28 cellular contexts compared by ENCODE assay signal in genomic region chr4:141731481-141731880, GRCh38.
DNase-seq lines count a peak whose midpoint lies in the region; ATAC-seq, FAIRE-seq and TF ChIP-seq lines count a peak whose summit lies in the region.
"Had no signal": no experiment of that assay in that cellular context is flagged by ENCODE, and none has a peak within 500 bp of the region (broad histone marks: within the 10 kb centered on the region; RNA-seq: fewer than 3 reads in every experiment).

No MANE protein-coding gene starts in this region.

- H3K56ac ChIP-seq in IMR-90 (ENCODE audit: extremely low read depth, insufficient read depth, low read length): no peak overlapping the region

- CTCF ChIA-PET in IMR-90 (lab: Yijun Ruan, JAX): no interaction called here
- CTCF ChIA-PET in activated CD4-positive, alpha-beta T cell treated with anti-CD3 and anti-CD28 coated beads, Interleukin-2, amount 10 ng/mL, durations not matched to agents 7 days and 5 days (lab: Charles Lee): no interaction called here

- WGBS in IMR-90 (ENCODE audit: extremely low coverage in 2 of 2, insufficient read length in 1 of 2), 2 experiments: 80% methylated on average over 1 of the region's 4 CpGs; no CpG with 5 or more reads in 1 of the 2 experiments

- no peaks in the 10 kb centered on the region for H3K9me3 Mint-ChIP-seq in activated CD4-positive, alpha-beta T cell treated with anti-CD3 and anti-CD28 coated beads, Interleukin-2, amount 10 ng/mL, durations not matched to agents 7 days and 5 days
- H3K9me3 Mint-ChIP-seq: activated naive CD4-positive, alpha-beta T cell treated with anti-CD3 and anti-CD28 coated beads, Interleukin-2, amount 50 U/mL, for 24 hours had no signal

- dilution Hi-C loops in IMR-90 (cut with HindIII; ENCODE audit: low sequenced_read_pairs, unreplicated experiment): no loop called here

- H3K4me1 Mint-ChIP-seq in activated CD4-positive, alpha-beta T cell treated with anti-CD3 and anti-CD28 coated beads, Interleukin-2, amount 10 ng/mL, durations not matched to agents 7 days and 5 days: no peaks in the 10 kb centered on the region
- H3K4me1 Mint-ChIP-seq: activated naive CD4-positive, alpha-beta T cell treated with anti-CD3 and anti-CD28 coated beads, Interleukin-2, amount 50 U/mL, for 24 hours; naive B cell had no signal

- no peak overlapping the region for H2AK9ac ChIP-seq in IMR-90 (replicated peaks; ENCODE audit: low read depth, low read length, poor library complexity)

- POLR2A ChIA-PET in IMR-90 (lab: Charles Lee; ENCODE audit: unreplicated experiment): no interaction called here
- POLR2A ChIA-PET in activated CD4-positive, alpha-beta T cell treated with anti-CD3 and anti-CD28 coated beads, Interleukin-2, amount 10 ng/mL, durations not matched to agents 7 days and 5 days (lab: Charles Lee): no interaction called here

- peaks cover 2% of the 10 kb centered on the region; the same call in 1 of the 2 replicates for H3K4me1 ChIP-seq in IMR-90 (ENCODE audit: control insufficient read depth, insufficient read depth, low read length)
- H3K4me1 ChIP-seq: colonic mucosa, sigmoid colon, tibial nerve had no signal

- peaks cover 2% of the 10 kb centered on the region; the same call in 1 of the 2 replicates for H3K9me1 ChIP-seq in IMR-90 (ENCODE audit: insufficient read depth, low read length)

- intact Hi-C loops in IMR-90 (cut with micrococcal nuclease): no loop called here

- H3K27ac Mint-ChIP-seq in activated CD4-positive, alpha-beta T cell treated with anti-CD3 and anti-CD28 coated beads, Interleukin-2, amount 10 ng/mL, durations not matched to agents 7 days and 5 days: no peak overlapping the region
- H3K27ac Mint-ChIP-seq: activated naive CD4-positive, alpha-beta T cell treated with anti-CD3 and anti-CD28 coated beads, Interleukin-2, amount 50 U/mL, for 24 hours had no signal

- H2BK15ac ChIP-seq in IMR-90 (ENCODE audit: low read depth, low read length): no peak overlapping the region

- no peak overlapping the region for H3K4me2 ChIP-seq in IMR-90 (ENCODE audit: low read depth, low read length)

- FAIRE-seq in urothelium cell line (lab: Jason Lieb, UNC): no peak
- FAIRE-seq: GM12892, keratinocyte had no signal

- no peak overlapping the region for H3K9ac ChIP-seq in IMR-90 (ENCODE audit: low read depth, low read length)

- no peak overlapping the region for H2AK5ac ChIP-seq in IMR-90 (ENCODE audit: low read depth, low read length)

- H2BK5ac ChIP-seq in IMR-90 (ENCODE audit: low read depth, low read length, poor library complexity, severe bottlenecking): peak overlapping the region; percentile 57

- H3K36me3 Mint-ChIP-seq in activated CD4-positive, alpha-beta T cell treated with anti-CD3 and anti-CD28 coated beads, Interleukin-2, amount 10 ng/mL, durations not matched to agents 7 days and 5 days (ENCODE audit: low read depth): no peaks in the 10 kb centered on the region
- H3K36me3 Mint-ChIP-seq: activated naive CD4-positive, alpha-beta T cell treated with anti-CD3 and anti-CD28 coated beads, Interleukin-2, amount 50 U/mL, for 24 hours had no signal

- no peak for TF ChIP-seq CTCF in IMR-90 (conservative IDR thresholded peaks at IDR 0.05; ENCODE audit: low read depth, low read length)

- no TSS peak for BruUV-seq in IMR-90 (replicated peaks; lab: Mats Ljungman, UMichigan)

- in situ Hi-C loops in IMR-90 (cut with MboI; ENCODE audit: low sequenced_read_pairs): no loop called here

- DNase-seq in IMR-90: peak; percentile 41
- DNase-seq in amniotic epithelial cell (ENCODE audit: low read depth): peak; percentile 3
- DNase-seq in glomerular visceral epithelial cell (ENCODE audit: extremely low spot score): peak; percentile 20
- peak; percentile 4 for DNase-seq in urothelium cell line (ENCODE audit: low spot score)
- no peak for DNase-seq in GOT3 (lab: John Stamatoyannopoulos, UW)
- DNase-seq in activated CD4-positive, alpha-beta T cell treated with anti-CD3 and anti-CD28 coated beads, Interleukin-2, amount 10 ng/mL, durations not matched to agents 7 days and 5 days: no peak
- DNase-seq: activated CD4-positive, alpha-beta T cell treated with anti-CD3 and anti-CD28 coated beads for 4 hours; activated CD8-positive, alpha-beta memory T cell treated with anti-CD3 and anti-CD28 coated beads for 24 hours; activated T-cell treated with anti-CD3 and anti-CD28 coated beads for 4 hours; amygdala; colonic mucosa; effector CD4-positive, alpha-beta T cell; naive B cell; NCI-H1436; NCI-H2081 treated with DMSO at 0.1 percent for 48 hours; sigmoid colon; stimulated activated CD4-positive, alpha-beta T cell treated with anti-CD3 and anti-CD28 coated beads, Interleukin-15, amount 100 ng/mL, for 24 hours; stimulated activated CD4-positive, alpha-beta T cell treated with anti-CD3 and anti-CD28 coated beads, Interleukin-4, amount 100 ng/mL, for 4 hours; T-helper 9 cell; WERI-Rb-1 had no signal

- no peak for TF ChIP-seq RAD21 in IMR-90 (IDR thresholded peaks at IDR 0.05; ENCODE audit: low read length)

- 0 out of 2 replicates have a peak overlapping the region, but pooled peaks have one; percentile 60 for H3K14ac ChIP-seq in IMR-90 (replicated peaks; ENCODE audit: low read depth, low read length)

- H4K8ac ChIP-seq in IMR-90 (ENCODE audit: low read depth in 2 of 2, low read length in 2 of 2): no peak overlapping the region

- H4K5ac ChIP-seq in IMR-90 (ENCODE audit: low read depth, low read length): no peak overlapping the region

- H3K36me3 ChIP-seq in IMR-90 (ENCODE audit: control insufficient read depth, insufficient read depth, low read length): peaks cover 2% of the 10 kb centered on the region; the same call in 1 of the 2 replicates
- H3K36me3 ChIP-seq: colonic mucosa, neutrophil, WERI-Rb-1 had no signal

- H2AFZ ChIP-seq in IMR-90 (replicated peaks; ENCODE audit: low read length, poor library complexity): no peak overlapping the region

- H3K27me3 ChIP-seq in IMR-90 (ENCODE audit: control insufficient read depth, insufficient read depth, low read length): no peaks in the 10 kb centered on the region
- H3K27me3 ChIP-seq: colonic mucosa, neutrophil, sigmoid colon, tibial nerve had no signal

- 0 out of 2 replicates have a peak overlapping the region, but pooled peaks have one; percentile 44 for H2BK20ac ChIP-seq in IMR-90 (ENCODE audit: low read depth, low read length)

- H3K9me3 ChIP-seq in IMR-90 (ENCODE audit: control insufficient read depth, insufficient read depth, low read length): no peaks in the 10 kb centered on the region
- H3K9me3 ChIP-seq: colonic mucosa, neutrophil, sigmoid colon, tibial nerve had no signal

- no peak for TF ChIP-seq POLR2A in IMR-90 (IDR thresholded peaks at IDR 0.05; ENCODE audit: low read depth, low read length)

- H3K4ac ChIP-seq in IMR-90 (ENCODE audit: low read depth, low read length): peak overlapping the region; percentile 56

- no peak overlapping the region for H3K4me3 ChIP-seq in IMR-90 (ENCODE audit: insufficient read depth, low read depth, low read length)
- H3K4me3 ChIP-seq: colonic mucosa, sigmoid colon, tibial nerve had no signal

- no peak overlapping the region for H3K27ac ChIP-seq in IMR-90 (ENCODE audit: insufficient read depth, low read length)
- H3K27ac ChIP-seq: colonic mucosa, neutrophil, sigmoid colon, tibial nerve, WERI-Rb-1 had no signal

- peak overlapping the region; percentile 18; the same call in 1 of the 2 replicates for H3K18ac ChIP-seq in IMR-90 (ENCODE audit: low read depth, low read length)

- no peak overlapping the region for H3K4me3 Mint-ChIP-seq in activated CD4-positive, alpha-beta T cell treated with anti-CD3 and anti-CD28 coated beads, Interleukin-2, amount 10 ng/mL, durations not matched to agents 7 days and 5 days
- H3K4me3 Mint-ChIP-seq: activated naive CD4-positive, alpha-beta T cell treated with anti-CD3 and anti-CD28 coated beads, Interleukin-2, amount 50 U/mL, for 24 hours; mesothelial cell of epicardium; naive B cell had no signal

- peak overlapping the region; percentile 52; the same call in 1 of the 2 replicates for H3K23ac ChIP-seq in IMR-90 (ENCODE audit: low read depth, low read length)

- no peak overlapping the region for H4K91ac ChIP-seq in IMR-90 (ENCODE audit: insufficient read depth, low read depth, low read length)

- no peaks in the 10 kb centered on the region for H4K20me1 ChIP-seq in IMR-90 (ENCODE audit: insufficient read depth, low read length)

- ATAC-seq in IMR-90 (ENCODE audit: low read depth) (no peak), GM21390 (IDR thresholded peaks at IDR 0.05; ENCODE audit: unreplicated experiment) (no peak)
- ATAC-seq: Panc1 had no signal

- H2BK120ac ChIP-seq in IMR-90 (ENCODE audit: low read depth, low read length): no peak overlapping the region

- H3K27me3 Mint-ChIP-seq in activated CD4-positive, alpha-beta T cell treated with anti-CD3 and anti-CD28 coated beads, Interleukin-2, amount 10 ng/mL, durations not matched to agents 7 days and 5 days: no peaks in the 10 kb centered on the region
- H3K27me3 Mint-ChIP-seq: activated naive CD4-positive, alpha-beta T cell treated with anti-CD3 and anti-CD28 coated beads, Interleukin-2, amount 50 U/mL, for 24 hours; naive B cell had no signal

- H3K79me1 ChIP-seq in IMR-90 (ENCODE audit: low read depth in 1 of 2, low read length in 2 of 2): no peaks in the 10 kb centered on the region; a peak in 1 of 4 replicates

TF ChIP-seq in IMR-90, 13 proteins besides CTCF, POLR2A, EP300 and RAD21 (continues in another document):
- no peak for TF ChIP-seq MAZ (IDR thresholded peaks at IDR 0.05; ENCODE audit: borderline replicate concordance, low read depth, low read length)
- TF ChIP-seq CEBPB (IDR thresholded peaks at IDR 0.05; ENCODE audit: low read depth, low read length): no peak
- TF ChIP-seq MXI1 (IDR thresholded peaks at IDR 0.05; ENCODE audit: borderline replicate concordance, low read depth, low read length): no peak
- no peak; the same call in 1 of the 2 replicates for TF ChIP-seq FOS (IDR thresholded peaks at IDR 0.05; ENCODE audit: low read depth, low read length)
- TF ChIP-seq BHLHE40 (IDR thresholded peaks at IDR 0.05; ENCODE audit: low read depth, low read length): no peak
- no peak for TF ChIP-seq RCOR1 (IDR thresholded peaks at IDR 0.05; ENCODE audit: insufficient replicate concordance, low read length)
- no peak for TF ChIP-seq USF2 (IDR thresholded peaks at IDR 0.05; ENCODE audit: low read depth, low read length)
- no peak for TF ChIP-seq NFE2L2 (IDR thresholded peaks at IDR 0.05; ENCODE audit: low read depth, low read length)
- TF ChIP-seq MAFK (IDR thresholded peaks at IDR 0.05; ENCODE audit: low read depth, low read length): no peak

Comparison
In these comparisons a context has a peak if more than half of its experiments do, and no peak if none do; other contexts are left out.
1. DNase-seq: peak in IMR-90 (single experiment), amniotic epithelial cell (single experiment), glomerular visceral epithelial cell (single experiment) and urothelium cell line (single experiment); none in GOT3 (single experiment) and activated CD4-positive, alpha-beta T cell treated with anti-CD3 and anti-CD28 coated beads, Interleukin-2, amount 10 ng/mL, durations not matched to agents 7 days and 5 days (single experiment).